Comparison of ENCODE assay signal across 1 cellular context in genomic region chr12:13980548-13981295, GRCh38.
TF ChIP-seq lines count a peak whose summit lies in the region.

No MANE protein-coding gene starts in this region.

TF ChIP-seq in GM23338, 12 proteins besides CTCF, POLR2A, EP300 and RAD21 (continued from another document):
- no peak for TF ChIP-seq ZNF462 (CRISPR knock-in tag; IDR thresholded peaks at IDR 0.05)
- TF ChIP-seq CREB1 (CRISPR knock-in tag; IDR thresholded peaks at IDR 0.05; ENCODE audit: low read depth): no peak
